Comparison of ENCODE assay signal across 29 cellular contexts in the genomic region with DNA sequence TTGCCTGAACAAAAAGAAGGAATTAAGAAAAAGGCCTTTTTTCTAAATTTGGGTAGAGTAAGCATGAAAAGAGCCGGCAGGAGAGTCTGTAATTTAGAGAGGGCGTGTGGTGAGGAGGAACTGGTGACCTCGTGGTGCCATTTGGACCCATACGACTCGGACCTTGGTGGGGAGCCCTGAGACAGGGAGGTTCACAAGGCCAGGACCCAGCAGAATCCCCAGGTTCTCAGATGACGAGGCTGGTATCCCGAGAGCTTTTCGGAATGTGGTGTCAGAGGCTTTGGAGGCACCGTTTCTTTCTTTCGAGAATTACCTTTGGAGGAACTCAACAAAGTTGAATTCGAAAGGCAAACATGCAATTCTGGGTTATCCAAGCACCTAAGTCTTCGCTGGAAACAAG. TPM values are rescaled to one million over a fixed set of nuclear protein-coding genes. Genes with fewer than 3 reads are reported as not detected.
DNase-seq lines count a peak whose midpoint lies in the region; ATAC-seq and FAIRE-seq lines count a peak whose summit lies in the region.
"Had no signal": no experiment of that assay in that cellular context is flagged by ENCODE, and none has a peak within 500 bp of the region (broad histone marks: within the 10 kb centered on the region; RNA-seq: fewer than 3 reads in every experiment).

No MANE protein-coding gene starts in this region.

- in situ Hi-C loops in GM23248 (cut with MboI) = no loop called here

- H3K36me3 ChIP-seq in GM23248 (ENCODE audit: low read depth) (no peaks in the 10 kb centered on the region), SK-N-MC (ENCODE audit: insufficient read depth, low read length) (no peaks in the 10 kb centered on the region), mesenchymal stem cell (ENCODE audit: control insufficient read depth in 1 of 2, insufficient read depth in 2 of 2, low read depth in 1 of 2, low read length in 2 of 2) (no peaks in the 10 kb centered on the region)
- H3K36me3 ChIP-seq: BLaER1, HAP-1, SJCRH30 had no signal

- H3K27ac ChIP-seq in GM23248 = peak overlapping the region; percentile 98
- H3K27ac ChIP-seq in SK-N-MC = peak overlapping the region; percentile 97
- H3K27ac ChIP-seq in mesenchymal stem cell (ENCODE audit: low read length, poor library complexity, severe bottlenecking) = no peak overlapping the region
- peak overlapping the region in 15 of 21 experiments; percentile 2 to 89 (median 72) for H3K27ac ChIP-seq in skin epidermis
- H3K27ac ChIP-seq: BLaER1, KMS-11, SJCRH30 had no signal

- H2AFZ ChIP-seq in GM23248 (peak overlapping the region; percentile 76), mesenchymal stem cell (ENCODE audit: low read depth, low read length) (no peak overlapping the region)

- H2BK12ac ChIP-seq in mesenchymal stem cell (ENCODE audit: low read length in 2 of 2) = no peak overlapping the region

- no peak overlapping the region for H3K23ac ChIP-seq in mesenchymal stem cell (ENCODE audit: low read length in 2 of 2)

- H2BK120ac ChIP-seq in mesenchymal stem cell (ENCODE audit: low read depth, low read length) = no peak overlapping the region

- H4K8ac ChIP-seq in mesenchymal stem cell (ENCODE audit: low read length) = no peak overlapping the region

- peaks cover 33% of the 10 kb centered on the region for H3F3A ChIP-seq in GM23248 (ENCODE audit: insufficient read depth)

- DNase-seq in GM23248 (no peak), SK-N-MC (ENCODE audit: low read depth, low spot score) (no peak), mesenchymal stem cell (no peak), RCC 7860 (ENCODE audit: low spot score) (no peak)
- DNase-seq: CD4-positive, CD25-positive, alpha-beta regulatory T cell; DMS153; DND-41; GOT3; NCI-H1092; NCI-H1436; NCI-H187; NCI-H2081 treated with DMSO at 0.1 percent for 48 hours; NCI-H2171; NCI-H226; NCI-H510A; NCI-H69; SJCRH30 had no signal

- H3K9me2 ChIP-seq in GM23248 (ENCODE audit: insufficient read depth) = no peaks in the 10 kb centered on the region

- H3K14ac ChIP-seq in mesenchymal stem cell (ENCODE audit: low read length in 2 of 2) = no peak overlapping the region

- no peaks in the 10 kb centered on the region for H3K27me3 ChIP-seq in GM23248 (replicated peaks; ENCODE audit: insufficient read depth)
- H3K27me3 ChIP-seq in mesenchymal stem cell (ENCODE audit: control insufficient read depth in 1 of 2, insufficient read depth in 1 of 2, low read length in 2 of 2) = peaks cover 0 to 50% of the 10 kb centered on the region in 2 experiments
- H3K27me3 ChIP-seq: BLaER1 had no signal

- H3K18ac ChIP-seq in mesenchymal stem cell (ENCODE audit: low read depth in 1 of 2, low read length in 2 of 2) = no peak overlapping the region

- H2AK5ac ChIP-seq in mesenchymal stem cell (ENCODE audit: low read length, severe bottlenecking) = no peak overlapping the region

- H3K9ac ChIP-seq in GM23248 = peak overlapping the region; percentile 87
- no peak overlapping the region for H3K9ac ChIP-seq in SK-N-MC (ENCODE audit: insufficient read length)
- peak overlapping the region; percentile 85 for H3K9ac ChIP-seq in mesenchymal stem cell (ENCODE audit: low read length)
- H3K9ac ChIP-seq: BLaER1, KMS-11 had no signal

- H3K79me2 ChIP-seq in GM23248 (ENCODE audit: insufficient read depth) = no peaks in the 10 kb centered on the region

- H3K4me3 ChIP-seq in GM23248 = no peak overlapping the region
- peak overlapping the region; percentile 69 for H3K4me3 ChIP-seq in SK-N-MC
- no peak overlapping the region for H3K4me3 ChIP-seq in mesenchymal stem cell (ENCODE audit: insufficient read depth in 1 of 2, low read depth in 1 of 2, low read length in 2 of 2)
- H3K4me3 ChIP-seq in skin epidermis = no peak overlapping the region
- H3K4me3 ChIP-seq: BLaER1, HAP-1, SJCRH30 had no signal

- ATAC-seq in HG03457 (IDR thresholded peaks at IDR 0.05; ENCODE audit: unreplicated experiment) (no peak), GM21717 (IDR thresholded peaks at IDR 0.05; ENCODE audit: unreplicated experiment) (no peak), GM19328 (IDR thresholded peaks at IDR 0.05; ENCODE audit: unreplicated experiment) (no peak)
- ATAC-seq: Panc1, Right ventricle myocardium inferior had no signal

- no peak overlapping the region for H2BK15ac ChIP-seq in mesenchymal stem cell (ENCODE audit: low read depth, poor library complexity, severe bottlenecking)

- no peak overlapping the region for H4K91ac ChIP-seq in mesenchymal stem cell (ENCODE audit: low read length)

- 89 to 92% methylated on average over 12 of the region's 12 CpGs for WGBS in GM23248 (ENCODE audit: low coverage in 1 of 2, low lambda C conversion rate in 2 of 2, missing lambda C conversion rate in 2 of 2), 2 experiments
- WGBS in mesenchymal stem cell = 89% methylated on average over 10 of the region's 12 CpGs

- H3K4ac ChIP-seq in mesenchymal stem cell (ENCODE audit: low read depth in 1 of 2, low read length in 2 of 2) = no peak overlapping the region

- H4K20me1 ChIP-seq in GM23248 (ENCODE audit: insufficient read depth) = no peaks in the 10 kb centered on the region
- H4K20me1 ChIP-seq: BLaER1 had no signal

- no peak for FAIRE-seq in RCC 7860 (lab: Jason Lieb, UNC)
- FAIRE-seq: GM12892, GM19239 had no signal

- no peaks in the 10 kb centered on the region for H3K79me1 ChIP-seq in mesenchymal stem cell (replicated peaks; ENCODE audit: low read length, poor library complexity, severe bottlenecking)

- H3K9me3 ChIP-seq in GM23248 (ENCODE audit: low read depth) (no peaks in the 10 kb centered on the region), SK-N-MC (ENCODE audit: low read depth, low read length) (no peaks in the 10 kb centered on the region), mesenchymal stem cell (ENCODE audit: control insufficient read depth, low read length) (no peaks in the 10 kb centered on the region)
- H3K9me3 ChIP-seq: BLaER1, HAP-1, SJCRH30 had no signal

- H3K4me1 ChIP-seq in GM23248 (ENCODE audit: insufficient read depth) (peaks cover 39% of the 10 kb centered on the region), mesenchymal stem cell (ENCODE audit: control insufficient read depth, insufficient read depth, low read depth, low read length) (peaks cover 2% of the 10 kb centered on the region)
- H3K4me1 ChIP-seq: HAP-1, SJCRH30 had no signal

- no peak overlapping the region for H2BK5ac ChIP-seq in mesenchymal stem cell (ENCODE audit: low read depth, low read length, poor library complexity, severe bottlenecking)

- peak overlapping the region; percentile 42 for H3K4me2 ChIP-seq in GM23248 (ENCODE audit: unreplicated experiment)
- no peak overlapping the region for H3K4me2 ChIP-seq in mesenchymal stem cell (ENCODE audit: low read length, poor library complexity, severe bottlenecking)
- H3K4me2 ChIP-seq: BLaER1, KMS-11 had no signal

RNA-seq across cellular contexts. Expression of a gene that starts 34.8 kb away (rescaled TPM):
- not detected in 2 replicates for total RNA-seq in GM23248 (2014; rRNA removed; shearing (Covaris generic))
- 0.08 TPM in 1 of 2 replicates, not detected in the other for polyA plus RNA-seq in GM23248 (2016; fragmentation: Nextera tagmentation; extraction: Ambion mirVana)
- polyA plus RNA-seq in mesenchymal stem cell (2013, experiment 1 of 2) = not detected
- not detected for polyA plus RNA-seq in mesenchymal stem cell (2013, experiment 2 of 2)
- total RNA-seq: A172; CD4-positive, CD25-positive, alpha-beta regulatory T cell; SJCRH30 had no signal
- polyA plus RNA-seq: CD4-positive, CD25-positive, alpha-beta regulatory T cell had no signal
